ENCODE assay signal across 28 cellular contexts in genomic region chr2:238952261-238952924, GRCh38.
DNase-seq lines count a peak whose midpoint lies in the region; TF ChIP-seq lines count a peak whose summit lies in the region.
"Had no signal": no experiment of that assay in that cellular context is flagged by ENCODE, and none has a peak within 500 bp of the region (broad histone marks: within the 10 kb centered on the region; RNA-seq: fewer than 3 reads in every experiment).

No MANE protein-coding gene starts in this region.

- in situ Hi-C loops in SK-MEL-5 (cut with HindIII; ENCODE audit: low pct_unique_long_range_greater_than_20kb, low sequenced_read_pairs), result no loop called here

- TF ChIP-seq CTCF in osteoblast (IDR thresholded peaks at IDR 0.05; ENCODE audit: extremely low read depth, low read depth, low read length), result no peak

- H4K20me1 ChIP-seq in osteoblast (ENCODE audit: insufficient read depth, low read length), result no peaks in the 10 kb centered on the region

- H3K4me1 ChIP-seq in osteoblast (ENCODE audit: insufficient read depth, low read length), result peaks cover 17% of the 10 kb centered on the region
- H3K4me1 ChIP-seq: gastrocnemius medialis, thyroid gland had no signal

- no peaks in the 10 kb centered on the region for H3K27me3 ChIP-seq in osteoblast (ENCODE audit: insufficient read depth, low read length)
- H3K27me3 ChIP-seq: cardiac muscle cell, ovary, thyroid gland had no signal

- peak overlapping the region; percentile 8 for H2AFZ ChIP-seq in osteoblast (ENCODE audit: low read length)
- H2AFZ ChIP-seq: PC-9 had no signal

- no peak overlapping the region for H3K27ac ChIP-seq in osteoblast (ENCODE audit: low read depth, low read length)
- H3K27ac ChIP-seq: cardiac muscle cell, gastrocnemius medialis, ovary, PC-9, thyroid gland had no signal

- no peaks in the 10 kb centered on the region for H3K79me2 ChIP-seq in osteoblast (ENCODE audit: insufficient read depth, low read length)

- H3K4me2 ChIP-seq in osteoblast (ENCODE audit: insufficient read depth, low read length), result no peak overlapping the region
- H3K4me2 ChIP-seq: PC-9 had no signal

- DNase-seq in AG08396 (ENCODE audit: low spot score) (peak; percentile 49), SK-MEL-5 (ENCODE audit: low read depth, low spot score) (peak; percentile 10), fibroblast of peridontal ligament (ENCODE audit: extremely low read depth) (peak; percentile 79), osteoblast (ENCODE audit: insufficient read length, low spot score, missing footprints) (peak; percentile 18), DMS114 treated with DMSO at 0.1 percent for 48 hours (lab: John Stamatoyannopoulos, UW; ENCODE audit: unreplicated experiment) (no peak), cerebellar cortex (ENCODE audit: low spot score) (no peak), DMS53 (lab: John Stamatoyannopoulos, UW) (no peak)
- no peak for DNase-seq in activated naive CD4-positive, alpha-beta T cell (lab: John Stamatoyannopoulos, UW)
- DNase-seq: activated CD4-positive, CD25-positive, alpha-beta regulatory T cell treated with anti-CD3 and anti-CD28 coated beads, Interleukin-2, amount 50 U/mL, for 72 hours; activated CD8-positive, alpha-beta T cell treated with anti-CD3 and anti-CD28 coated beads, Interleukin-2, amount 10 ng/mL, durations not matched to agents 7 days and 5 days; activated naive CD4-positive, alpha-beta T cell treated with anti-CD3 and anti-CD28 coated beads, Interleukin-2, amount 10 ng/mL, durations not matched to agents 7 days and 5 days; activated T-cell treated with anti-CD3 and anti-CD28 coated beads, Interleukin-2, amount 50 U/mL, for 1 hour; DMS79; gastrocnemius medialis; left ventricle myocardium superior; NCI-H1048; NCI-H1694 treated with DMSO at 0.1 percent for 48 hours; NCI-H2171; NCI-H524; ovary; PC-9; right cardiac atrium; SHP77; stimulated activated CD4-positive, alpha-beta T cell treated with anti-CD3 and anti-CD28 coated beads, Interleukin-4, amount 100 ng/mL, for 24 hours; stimulated activated naive B cell treated with anti-CD40 and anti-IgM and Interleukin-4, amounts not matched to agents 10 μg/mL and 1 μg/mL and 100 μg/mL, for 72 hours; T-cell; thyroid gland had no signal

- no peaks in the 10 kb centered on the region for H3K36me3 ChIP-seq in osteoblast (ENCODE audit: insufficient read depth, low read length)
- H3K36me3 ChIP-seq: cardiac muscle cell, gastrocnemius medialis, ovary, thyroid gland had no signal

- no peak overlapping the region for H3K4me3 ChIP-seq in osteoblast (ENCODE audit: insufficient read depth, low read length)
- H3K4me3 ChIP-seq: cardiac muscle cell, gastrocnemius medialis, ovary, PC-9, thyroid gland had no signal

- no peaks in the 10 kb centered on the region for H3K9me3 ChIP-seq in osteoblast (ENCODE audit: low read depth, low read length)
- H3K9me3 ChIP-seq: gastrocnemius medialis, ovary, thyroid gland had no signal

Comparison
In these comparisons a context has a peak if more than half of its experiments do, and no peak if none do; other contexts are left out.
1. DNase-seq: peak in AG08396 (single experiment), SK-MEL-5 (single experiment), fibroblast of peridontal ligament (single experiment) and osteoblast (single experiment); none in DMS114 treated with DMSO at 0.1 percent for 48 hours (single experiment), activated naive CD4-positive, alpha-beta T cell (0 of 4), cerebellar cortex (single experiment) and DMS53 (single experiment).